ENCODE assay signal across 8 cellular contexts in the genomic region with DNA sequence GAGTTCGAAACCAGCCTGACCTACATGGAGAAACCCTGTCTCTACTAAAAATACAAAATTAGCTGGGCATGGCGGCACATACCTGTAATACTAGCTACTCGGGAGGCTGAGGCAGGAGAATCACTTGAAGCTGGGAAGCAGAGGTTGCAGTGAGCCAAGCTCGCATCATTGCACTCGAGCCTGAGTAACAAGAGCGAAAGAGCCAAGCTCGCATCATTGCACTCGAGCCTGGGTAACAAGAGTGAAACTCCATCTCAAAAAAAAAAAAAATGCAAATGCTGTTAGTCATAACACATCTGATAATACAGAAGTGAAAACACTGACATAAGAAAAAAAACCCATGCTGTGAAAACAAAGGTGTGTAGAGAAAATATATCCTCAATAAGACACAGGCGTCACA.
DNase-seq lines count a peak whose midpoint lies in the region; ATAC-seq and TF ChIP-seq lines count a peak whose summit lies in the region.
"Not testable (repeated sequence)": the region's sequence is repeated elsewhere in the genome, so short reads cannot be mapped to it uniquely, and the experiment has no call there.

No MANE protein-coding gene starts in this region.

- H3K27ac ChIP-seq in OCI-LY3 (ENCODE audit: low read length): peak overlapping the region; percentile 96

- H4K20me1 ChIP-seq in OCI-LY3 (ENCODE audit: insufficient read depth, low read length): not testable (repeated sequence)

- TF ChIP-seq CTCF in GM10248 (IDR thresholded peaks at IDR 0.05; ENCODE audit: control extremely low read depth, extremely low read depth, low read depth, missing control alignments); OCI-LY3 (IDR thresholded peaks at IDR 0.05; ENCODE audit: low read depth, low read length): not testable (repeated sequence)

- H3K9me3 ChIP-seq in OCI-LY3 (ENCODE audit: insufficient read depth, low read length): not testable (repeated sequence)

- POLR2A ChIA-PET in GM10248 (lab: Yijun Ruan, JAX): not testable (repeated sequence)

- not testable (repeated sequence) for H3K36me3 ChIP-seq in OCI-LY3 (replicated peaks; ENCODE audit: low read depth, low read length)

- H3K4me1 ChIP-seq in OCI-LY3 (ENCODE audit: low read length): peaks cover 49% of the 10 kb centered on the region

- peak; percentile 42 for DNase-seq in GM10248 (ENCODE audit: extremely low spot score)
- peak; percentile 58 for DNase-seq in amniotic epithelial cell (ENCODE audit: low read depth)
- DNase-seq in stimulated activated CD4-positive, alpha-beta T cell treated with anti-CD3 and anti-CD28 coated beads, Interleukin-1b, Interleukin-23, amount 100 ng/mL, for 48 hours: peak; percentile 27

- CTCF ChIA-PET in GM10248 (lab: Yijun Ruan, JAX): not testable (repeated sequence)

- peak overlapping the region; percentile 95 for H3K4me2 ChIP-seq in OCI-LY3 (ENCODE audit: low read length)

- peak overlapping the region; percentile 75 for H3K4me3 ChIP-seq in OCI-LY3 (ENCODE audit: low read length)

- peak; percentile 100 for ATAC-seq in GM18909 (IDR thresholded peaks at IDR 0.05; ENCODE audit: poor library complexity, unreplicated experiment)
- ATAC-seq in GM21447 (IDR thresholded peaks at IDR 0.05; ENCODE audit: unreplicated experiment): peak; percentile 100
- peak; percentile 98 for ATAC-seq in HG02870 (IDR thresholded peaks at IDR 0.05; ENCODE audit: unreplicated experiment)
- ATAC-seq in HG03342 (IDR thresholded peaks at IDR 0.05; ENCODE audit: unreplicated experiment): peak; percentile 100

- not testable (repeated sequence) for H2AFZ ChIP-seq in OCI-LY3 (ENCODE audit: low read depth, low read length)

- H3K9ac ChIP-seq in OCI-LY3 (ENCODE audit: low read length): peak overlapping the region; percentile 88

- H3K79me2 ChIP-seq in OCI-LY3 (ENCODE audit: low read length): peaks cover 54% of the 10 kb centered on the region

- H3K27me3 ChIP-seq in OCI-LY3 (ENCODE audit: low read depth, low read length): not testable (repeated sequence)

Comparison
In these comparisons a context has a peak if more than half of its experiments do, and no peak if none do; other contexts are left out.
1. Peak in every context shown above with its lines: DNase-seq, ATAC-seq, H3K4me3 ChIP-seq and H3K27ac ChIP-seq.